Comparison of ENCODE assay signal across 1 cellular context in the genomic region with DNA sequence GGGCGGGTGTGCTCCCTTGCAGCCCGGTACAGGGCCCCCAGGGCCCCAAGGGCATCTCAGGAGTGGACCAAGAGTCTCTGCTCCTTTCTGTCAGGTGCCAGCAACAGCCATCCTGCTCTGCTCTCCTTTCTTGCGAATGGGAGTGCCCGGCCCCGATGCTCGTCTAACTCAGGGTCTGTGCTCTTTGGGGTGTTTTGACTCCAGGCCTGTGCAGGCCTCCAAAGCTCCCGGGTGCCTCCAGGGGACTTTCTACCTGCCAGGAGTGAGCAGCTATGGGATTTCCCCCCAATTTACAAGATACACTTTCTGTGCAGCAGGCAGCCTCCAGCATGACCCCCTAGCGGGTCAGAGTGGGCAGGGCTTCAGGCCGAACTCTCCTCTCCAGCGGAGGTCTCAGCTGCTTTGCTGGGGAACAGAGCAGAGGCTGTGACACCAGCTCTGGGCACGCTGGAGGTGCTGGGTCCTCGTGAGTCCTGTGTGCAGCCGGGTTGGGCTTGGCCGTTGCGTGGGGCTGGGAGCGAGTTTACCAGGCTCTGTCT.
TF ChIP-seq lines count a peak whose summit lies in the region.

No MANE protein-coding gene starts in this region.

TF ChIP-seq in HepG2, 621 proteins besides CTCF, POLR2A, EP300 and RAD21:
- TF ChIP-seq RFX1 (IDR thresholded peaks at IDR 0.05) (no peak), ZFP36L2 (CRISPR knock-in tag; IDR thresholded peaks at IDR 0.05) (no peak), NFATC3 (CRISPR knock-in tag; IDR thresholded peaks at IDR 0.05) (no peak), ZNF839 (CRISPR knock-in tag; IDR thresholded peaks at IDR 0.05; ENCODE audit: borderline replicate concordance) (no peak)
- TF ChIP-seq, protein P1, sequence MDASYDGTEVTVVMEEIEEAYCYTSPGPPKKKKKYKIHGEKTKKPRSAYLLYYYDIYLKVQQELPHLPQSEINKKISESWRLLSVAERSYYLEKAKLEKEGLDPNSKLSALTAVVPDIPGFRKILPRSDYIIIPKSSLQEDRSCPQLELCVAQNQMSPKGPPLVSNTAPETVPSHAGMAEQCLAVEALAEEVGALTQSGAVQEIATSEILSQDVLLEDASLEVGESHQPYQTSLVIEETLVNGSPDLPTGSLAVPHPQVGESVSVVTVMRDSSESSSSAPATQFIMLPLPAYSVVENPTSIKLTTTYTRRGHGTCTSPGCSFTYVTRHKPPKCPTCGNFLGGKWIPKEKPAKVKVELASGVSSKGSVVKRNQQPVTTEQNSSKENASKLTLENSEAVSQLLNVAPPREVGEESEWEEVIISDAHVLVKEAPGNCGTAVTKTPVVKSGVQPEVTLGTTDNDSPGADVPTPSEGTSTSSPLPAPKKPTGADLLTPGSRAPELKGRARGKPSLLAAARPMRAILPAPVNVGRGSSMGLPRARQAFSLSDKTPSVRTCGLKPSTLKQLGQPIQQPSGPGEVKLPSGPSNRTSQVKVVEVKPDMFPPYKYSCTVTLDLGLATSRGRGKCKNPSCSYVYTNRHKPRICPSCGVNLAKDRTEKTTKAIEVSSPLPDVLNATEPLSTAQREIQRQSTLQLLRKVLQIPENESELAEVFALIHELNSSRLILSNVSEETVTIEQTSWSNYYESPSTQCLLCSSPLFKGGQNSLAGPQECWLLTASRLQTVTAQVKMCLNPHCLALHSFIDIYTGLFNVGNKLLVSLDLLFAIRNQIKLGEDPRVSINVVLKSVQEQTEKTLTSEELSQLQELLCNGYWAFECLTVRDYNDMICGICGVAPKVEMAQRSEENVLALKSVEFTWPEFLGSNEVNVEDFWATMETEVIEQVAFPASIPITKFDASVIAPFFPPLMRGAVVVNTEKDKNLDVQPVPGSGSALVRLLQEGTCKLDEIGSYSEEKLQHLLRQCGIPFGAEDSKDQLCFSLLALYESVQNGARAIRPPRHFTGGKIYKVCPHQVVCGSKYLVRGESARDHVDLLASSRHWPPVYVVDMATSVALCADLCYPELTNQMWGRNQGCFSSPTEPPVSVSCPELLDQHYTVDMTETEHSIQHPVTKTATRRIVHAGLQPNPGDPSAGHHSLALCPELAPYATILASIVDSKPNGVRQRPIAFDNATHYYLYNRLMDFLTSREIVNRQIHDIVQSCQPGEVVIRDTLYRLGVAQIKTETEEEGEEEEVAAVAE (CRISPR knock-in tag; IDR thresholded peaks at IDR 0.05; ENCODE audit: borderline replicate concordance), result no peak
- TF ChIP-seq, protein P2, sequence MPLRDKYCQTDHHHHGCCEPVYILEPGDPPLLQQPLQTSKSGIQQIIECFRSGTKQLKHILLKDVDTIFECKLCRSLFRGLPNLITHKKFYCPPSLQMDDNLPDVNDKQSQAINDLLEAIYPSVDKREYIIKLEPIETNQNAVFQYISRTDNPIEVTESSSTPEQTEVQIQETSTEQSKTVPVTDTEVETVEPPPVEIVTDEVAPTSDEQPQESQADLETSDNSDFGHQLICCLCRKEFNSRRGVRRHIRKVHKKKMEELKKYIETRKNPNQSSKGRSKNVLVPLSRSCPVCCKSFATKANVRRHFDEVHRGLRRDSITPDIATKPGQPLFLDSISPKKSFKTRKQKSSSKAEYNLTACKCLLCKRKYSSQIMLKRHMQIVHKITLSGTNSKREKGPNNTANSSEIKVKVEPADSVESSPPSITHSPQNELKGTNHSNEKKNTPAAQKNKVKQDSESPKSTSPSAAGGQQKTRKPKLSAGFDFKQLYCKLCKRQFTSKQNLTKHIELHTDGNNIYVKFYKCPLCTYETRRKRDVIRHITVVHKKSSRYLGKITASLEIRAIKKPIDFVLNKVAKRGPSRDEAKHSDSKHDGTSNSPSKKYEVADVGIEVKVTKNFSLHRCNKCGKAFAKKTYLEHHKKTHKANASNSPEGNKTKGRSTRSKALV (CRISPR knock-in tag; IDR thresholded peaks at IDR 0.05), result 0 out of 2 replicates have a peak, but pooled peaks have one; percentile 14
TF ChIP-seq in HepG2: peak in this region for 1.
